15 cellular contexts compared by ENCODE assay signal in genomic region chr3:143170043-143170442, GRCh38. TPM values are rescaled to one million over a fixed set of nuclear protein-coding genes. Genes with fewer than 3 reads are reported as not detected.
DNase-seq lines count a peak whose midpoint lies in the region; ATAC-seq, FAIRE-seq and TF ChIP-seq lines count a peak whose summit lies in the region.
"Had no signal": no experiment of that assay in that cellular context is flagged by ENCODE, and none has a peak within 500 bp of the region (broad histone marks: within the 10 kb centered on the region; RNA-seq: fewer than 3 reads in every experiment).

No MANE protein-coding gene starts in this region.

- no peaks in the 10 kb centered on the region for H3K36me3 ChIP-seq in SK-N-SH (replicated peaks in 1 of 2; ENCODE audit: control insufficient read depth in 1 of 2, insufficient read depth in 2 of 2, low read length in 1 of 2)
- no peaks in the 10 kb centered on the region for H3K36me3 ChIP-seq in GM12878 (ENCODE audit: control insufficient read depth in 2 of 2, insufficient read depth in 2 of 2, low read length in 1 of 2)
- H3K36me3 ChIP-seq in psoas muscle (ENCODE audit: insufficient read depth in 1 of 2, low read depth in 1 of 2) = no peaks in the 10 kb centered on the region
- H3K36me3 ChIP-seq: neural progenitor cell had no signal

- H3K4me3 ChIP-seq in SK-N-SH (ENCODE audit: low read depth in 2 of 2, low read length in 1 of 2) (no peak overlapping the region), NB4 (ENCODE audit: low read depth, low read length) (peak overlapping the region; percentile 9), GM12878 (no peak overlapping the region), psoas muscle (no peak overlapping the region)
- H3K4me3 ChIP-seq: neural progenitor cell had no signal

- TF ChIP-seq CTCF in SK-N-SH (IDR thresholded peaks at IDR 0.05) (no peak), NB4 (IDR thresholded peaks at IDR 0.05; ENCODE audit: low read depth, low read length) (no peak), GM12878 (IDR thresholded peaks at IDR 0.05 in 2 of 3, conservative IDR thresholded peaks at IDR 0.05 in 1 of 3; ENCODE audit: control insufficient read depth in 2 of 3, extremely low read depth in 1 of 3, insufficient read depth in 1 of 3, low read depth in 3 of 3, low read length in 3 of 3) (no peak), psoas muscle (IDR thresholded peaks at IDR 0.05) (no peak)

- H3K79me2 ChIP-seq in SK-N-SH (ENCODE audit: insufficient read depth) = no peaks in the 10 kb centered on the region
- H3K79me2 ChIP-seq in GM12878 (ENCODE audit: control insufficient read depth, insufficient read depth, low read length) = no peaks in the 10 kb centered on the region

- no peak for ATAC-seq in SK-N-SH treated with all-trans-retinoic acid at 6 μM for 48 hours
- no peak for ATAC-seq in GM12878
- ATAC-seq in psoas muscle = no peak
- ATAC-seq in GM21737 (IDR thresholded peaks at IDR 0.05; ENCODE audit: unreplicated experiment) = no peak
- no peak for ATAC-seq in HG03460 (IDR thresholded peaks at IDR 0.05; ENCODE audit: unreplicated experiment)
- ATAC-seq: HepG2 had no signal

- FAIRE-seq in GM12878 (lab: Jason Lieb, UNC) = no peak
- FAIRE-seq: HepG2, islet of Langerhans had no signal

- DNase-seq in SK-N-SH (no peak), NB4 (ENCODE audit: low read depth) (peak; percentile 78), GM12878 (ENCODE audit: low read depth, low spot score) (no peak), psoas muscle (no peak), middle frontal gyrus (ENCODE audit: extremely low spot score, low spot score) (no peak)
- DNase-seq: activated CD4-positive, alpha-beta T cell treated with anti-CD3 and anti-CD28 coated beads for 4 hours; amniotic stem cell; NCI-H187 treated with DMSO at 0.1 percent for 48 hours had no signal

- WGBS in SK-N-SH (ENCODE audit: low lambda C conversion rate) = 63% methylated on average over 6 of the region's 6 CpGs
- 60% methylated on average over 6 of the region's 6 CpGs for WGBS in GM12878 (ENCODE audit: insufficient coverage, insufficient replicate concordance, low lambda C conversion rate, missing lambda C conversion rate)
- WGBS in psoas muscle, 3 donors = 78 to 83% (median 78%) methylated on average over 6 of the region's 6 CpGs

- in situ Hi-C loops in GM12878 (cut with MboI) = no loop called here

- H4K20me1 ChIP-seq in SK-N-SH (ENCODE audit: insufficient read depth) (no peaks in the 10 kb centered on the region), GM12878 (ENCODE audit: control insufficient read depth, insufficient read depth) (no peaks in the 10 kb centered on the region)

- SMC1A ChIA-PET in GM12878 (lab: Charles Lee; ENCODE audit: uncharacterized antibody, unreplicated experiment) = interaction anchor here (1.1 to 5.9 kb wide), 8 partner anchors 12 to 114 kb away, joined by 3 to 39 read pairs (median 8); no protein-coding TSS in a partner anchor

- H3K27me3 ChIP-seq in SK-N-SH (ENCODE audit: insufficient read depth) = no peaks in the 10 kb centered on the region
- H3K27me3 ChIP-seq in GM12878 (replicated peaks in 1 of 2; ENCODE audit: control insufficient read depth in 2 of 2, insufficient read depth in 2 of 2, low read length in 1 of 2) = no peaks in the 10 kb centered on the region
- H3K27me3 ChIP-seq in psoas muscle (ENCODE audit: insufficient read depth in 3 of 3, low read length in 2 of 3) = no peaks in the 10 kb centered on the region
- H3K27me3 ChIP-seq: neural progenitor cell had no signal

- H3K4me1 ChIP-seq in SK-N-SH (ENCODE audit: control insufficient read depth in 1 of 2, insufficient read depth in 2 of 2, low read depth in 1 of 2, low read length in 1 of 2) (peaks cover 0 to 6% of the 10 kb centered on the region in 2 experiments; a peak in 2 of 4 replicates), GM12878 (ENCODE audit: control insufficient read depth, insufficient read depth, low read length) (peaks cover 45% of the 10 kb centered on the region), psoas muscle (no peaks in the 10 kb centered on the region)
- H3K4me1 ChIP-seq: neural progenitor cell had no signal

- CTCF ChIA-PET in SK-N-SH (lab: Yijun Ruan, JAX) (no interaction called here), GM12878 (lab: Yijun Ruan, JAX) (interaction anchor here (0.6 to 1.4 kb wide), 2 partner anchors 10 to 475 kb away, joined by 3 to 4 read pairs; no protein-coding TSS in a partner anchor)

- POLR2A ChIA-PET in SK-N-SH (lab: Yijun Ruan, JAX) = no interaction called here
- POLR2A ChIA-PET in GM12878 (lab: Charles Lee) = no interaction called here

- intact Hi-C loops in GM12878 (cut with micrococcal nuclease; ENCODE audit: unreplicated experiment) (loop anchor here (5.0 kb wide), 1 partner anchor 48 kb away; no protein-coding TSS in a partner anchor), psoas muscle (cut with DNase I) (no loop called here)

- no peak overlapping the region for H3K27ac ChIP-seq in SK-N-SH (ENCODE audit: low read depth in 2 of 2, low read length in 1 of 2)
- H3K27ac ChIP-seq in GM12878 (ENCODE audit: control insufficient read depth, insufficient read depth) = peak overlapping the region; percentile 82
- H3K27ac ChIP-seq in psoas muscle = peak overlapping the region; percentile 10
- H3K27ac ChIP-seq: 22Rv1, neural progenitor cell had no signal

- TF ChIP-seq POLR2A in NB4 (IDR thresholded peaks at IDR 0.05; ENCODE audit: extremely low read depth, insufficient read length) (no peak), GM12878 (IDR thresholded peaks at IDR 0.05; ENCODE audit: low read depth, low read length) (no peak)

- RAD21 ChIA-PET in GM12878 (lab: Charles Lee; ENCODE audit: unreplicated experiment) = interaction anchor here (0.9 to 2.9 kb wide), 4 partner anchors 18 to 129 kb away, joined by 3 to 17 read pairs (median 8); no protein-coding TSS in a partner anchor

- no peaks in the 10 kb centered on the region for H3K9me2 ChIP-seq in SK-N-SH

- peaks cover 13% of the 10 kb centered on the region for H3F3A ChIP-seq in SK-N-SH (replicated peaks; ENCODE audit: insufficient read depth)

- BruUV-seq in GM12878 (replicated peaks; lab: Mats Ljungman, UMichigan) = no TSS peak

- TF ChIP-seq EP300 in SK-N-SH (IDR thresholded peaks at IDR 0.05; ENCODE audit: borderline replicate concordance in 1 of 2, low read depth in 1 of 2, low read length in 1 of 2) = no peak
- TF ChIP-seq EP300 in GM12878 (IDR thresholded peaks at IDR 0.05; ENCODE audit: borderline replicate concordance in 1 of 2, control insufficient read depth in 1 of 2, low read depth in 2 of 2, low read length in 2 of 2) = no peak

- H3K9ac ChIP-seq in SK-N-SH (no peak overlapping the region), GM12878 (ENCODE audit: control insufficient read depth, insufficient read depth, low read length) (no peak overlapping the region)
- H3K9ac ChIP-seq: neural progenitor cell had no signal

- H3K9me3 ChIP-seq in SK-N-SH (no peaks in the 10 kb centered on the region), GM12878 (replicated peaks; ENCODE audit: control insufficient read depth, insufficient read depth, low read length) (peaks cover 10% of the 10 kb centered on the region; the same call in 2 of the 3 replicates), psoas muscle (no peaks in the 10 kb centered on the region)

- TF ChIP-seq RAD21 in SK-N-SH (IDR thresholded peaks at IDR 0.05; ENCODE audit: low read length) (no peak), GM12878 (IDR thresholded peaks at IDR 0.05; ENCODE audit: insufficient read depth, low read depth, low read length) (no peak)

- H3K4me2 ChIP-seq in SK-N-SH = no peak overlapping the region
- H3K4me2 ChIP-seq in GM12878 (ENCODE audit: control insufficient read depth, insufficient read depth) = peak overlapping the region; percentile 12; the same call in 1 of the 2 replicates
- H3K4me2 ChIP-seq: neural progenitor cell had no signal

- H2AFZ ChIP-seq in SK-N-SH (ENCODE audit: low read depth) = peak overlapping the region; percentile 44; the same call in 1 of the 2 replicates
- H2AFZ ChIP-seq in GM12878 (ENCODE audit: control insufficient read depth, low read depth, low read length) = peak overlapping the region; percentile 31
- H2AFZ ChIP-seq: neural progenitor cell had no signal

TF ChIP-seq in SK-N-SH, 30 proteins besides CTCF, POLR2A, EP300 and RAD21 (continues in another document):
- no peak for TF ChIP-seq SMC3 (IDR thresholded peaks at IDR 0.05; ENCODE audit: low read depth, low read length)
- no peak for TF ChIP-seq FOXJ3 (CRISPR knock-in tag; IDR thresholded peaks at IDR 0.05)
- TF ChIP-seq NFIC (IDR thresholded peaks at IDR 0.05; ENCODE audit: borderline replicate concordance) = no peak

TF ChIP-seq in SK-N-SH treated with all-trans-retinoic acid at 6 μM for 48 hours, 23 proteins besides CTCF, POLR2A, EP300 and RAD21 (continues in another document):
- TF ChIP-seq BACH2 (CRISPR knock-in tag; IDR thresholded peaks at IDR 0.05; ENCODE audit: borderline replicate concordance) (no peak), OSR1 (CRISPR knock-in tag; IDR thresholded peaks at IDR 0.05) (no peak), TOX (CRISPR knock-in tag; IDR thresholded peaks at IDR 0.05; ENCODE audit: borderline replicate concordance) (no peak)

TF ChIP-seq in GM12878, 131 proteins besides CTCF, POLR2A, EP300 and RAD21 (continues in another document):
- no peak for TF ChIP-seq ASH2L (IDR thresholded peaks at IDR 0.05; ENCODE audit: borderline replicate concordance, low read depth)

RNA-seq across cellular contexts. Expression of gene CHST2, which starts 50.5 kb away (rescaled TPM):
- polyA plus RNA-seq in SK-N-SH (2012; rRNA removed) (1.1 and 1.6 TPM in 2 replicates), GM12878 (2011; rRNA removed) (1.5 and 1.6 TPM in 2 replicates), GM12878 (2014; fragmentation: Illumina TruSeq; extraction: Trizol) (8.4 and 9.3 TPM in 2 replicates), GM12878 (2014; fragmentation: Nextera tagmentation; extraction: Ambion mirVana) (1 to 10 TPM; 2.3 to 5.6 TPM), GM12878 (2014; rRNA removed) (21.8 and 25.7 TPM in 2 replicates), GM12878 (2016; fragmentation: Nextera tagmentation; extraction: Ambion mirVana) (1 to 10 TPM; 4.3 to 8.3 TPM), psoas muscle (1 to 10 TPM in 2 of 3 donors, under 1 TPM in 1; 0.64 to 2.9 (median 1.4) TPM)
- polyA plus RNA-seq in SK-N-SH (2012; cell fraction: cytosol; rRNA removed) = 1.2 and 2.0 TPM in 2 replicates
- polyA plus RNA-seq in SK-N-SH (2012; cell fraction: nucleus; rRNA removed) = 1.3 and 1.5 TPM in 2 replicates
- 15.8 and 17.7 TPM in 2 replicates for total RNA-seq in GM12878 (2013; cell fraction: nucleolus; rRNA removed)
- total RNA-seq in GM12878 (2014; rRNA removed) (9.8 and 12.8 TPM in 2 replicates), GM12878 (2014; rRNA removed; fragmentation: Illumina TruSeq; extraction: Trizol) (9.2 TPM in 2 replicates), GM12878 (2021) (37.1 and 37.2 TPM in 2 replicates), psoas muscle (1 to 10 TPM; 1.1 to 2.1 (median 1.8) TPM)
- polyA plus RNA-seq in GM12878 (2011; ENCODE audit: low read depth) = 4.2 TPM
- polyA plus RNA-seq in GM12878 (2011; cell fraction: cytosol; rRNA removed) = 2.0 and 3.3 TPM in 2 replicates
- polyA plus RNA-seq in GM12878 (2011; cell fraction: nucleus; rRNA removed) = 4.1 and 5.9 TPM in 2 replicates
- polyA plus RNA-seq in GM12878 (2012) = 13.1 and 13.3 TPM in 2 replicates
- 0.80 and 2.0 TPM in 2 replicates for polyA minus RNA-seq in GM12878 (2011; rRNA and poly(A)+ RNA removed)
- 1.7 and 1.9 TPM in 2 replicates for polyA minus RNA-seq in GM12878 (2011; cell fraction: cytosol; rRNA and poly(A)+ RNA removed)
- polyA minus RNA-seq in GM12878 (2011; cell fraction: nucleus; rRNA and poly(A)+ RNA removed) = 3.1 and 5.0 TPM in 2 replicates
- total RNA-seq: HepG2 had no signal
- polyA plus RNA-seq: HepG2 had no signal

Comparison
In these comparisons a context has a peak if more than half of its experiments do, and no peak if none do; other contexts are left out.
1. H3K27ac ChIP-seq: peak in GM12878 (single experiment) and psoas muscle (single experiment); none in SK-N-SH (0 of 2).